In genomic region chr10:97842114-97842513, GRCh38 we compare ENCODE assay signal across 1 cellular context. TPM values are rescaled to one million over a fixed set of nuclear protein-coding genes. Genes with fewer than 3 reads are reported as not detected.
"Had no signal": no experiment of that assay in that cellular context is flagged by ENCODE, and none has a peak within 500 bp of the region (broad histone marks: within the 10 kb centered on the region; RNA-seq: fewer than 3 reads in every experiment).

No MANE protein-coding gene starts in this region.

RNA-seq across cellular contexts. Expression of gene GOLGA7B, which starts 7.5 kb away (rescaled TPM):
- total RNA-seq: left ventricle myocardium superior had no signal
